ENCODE assay signal across 16 cellular contexts in genomic region chr3:39910828-39911464, GRCh38.
DNase-seq lines count a peak whose midpoint lies in the region; ATAC-seq and TF ChIP-seq lines count a peak whose summit lies in the region.
"Had no signal": no experiment of that assay in that cellular context is flagged by ENCODE, and none has a peak within 500 bp of the region (broad histone marks: within the 10 kb centered on the region; RNA-seq: fewer than 3 reads in every experiment).

No MANE protein-coding gene starts in this region.

- ATAC-seq in HG03571 (IDR thresholded peaks at IDR 0.05; ENCODE audit: unreplicated experiment), result no peak
- ATAC-seq: activated CD8-positive, alpha-beta T cell treated with anti-CD3 and anti-CD28 coated beads for 36 hours; CD8-positive, alpha-beta T cell; naive thymus-derived CD8-positive, alpha-beta T cell; stimulated activated memory B cell treated with anti-CD40 and anti-IgM and Interleukin-4, amounts not matched to agents 10 μg/mL and 1 μg/mL and 100 μg/mL, for 72 hours had no signal

- no peak for TF ChIP-seq CTCF in astrocyte of the spinal cord (IDR thresholded peaks at IDR 0.05; ENCODE audit: low read depth, low read length)

- in situ Hi-C loops in astrocyte of the spinal cord (cut with HindIII; ENCODE audit: low sequenced_read_pairs), result no loop called here

- peak; percentile 87 for DNase-seq in HT1080 (ENCODE audit: low read depth)
- peak; percentile 70 for DNase-seq in astrocyte of the spinal cord (ENCODE audit: low read depth, low spot score)
- peak; percentile 84 for DNase-seq in foreskin melanocyte
- peak; percentile 17 for DNase-seq in stromal cell of bone marrow (ENCODE audit: low read depth)
- DNase-seq in NCI-H1436 (lab: John Stamatoyannopoulos, UW), result no peak
- DNase-seq in GM19238 (ENCODE audit: insufficient read length, low spot score), result no peak
- DNase-seq: activated CD8-positive, alpha-beta T cell treated with anti-CD3 and anti-CD28 coated beads for 36 hours; CD8-positive, alpha-beta T cell; naive thymus-derived CD8-positive, alpha-beta T cell; NCI-H2171; NK-92 treated with Interleukin-12 subunit alpha and Interleukin-12 subunit beta, amount 100 ng/mL, for 24 hours; SIG-M5 had no signal

- H3K4me3 ChIP-seq in astrocyte of the spinal cord (ENCODE audit: low read depth, low read length), result no peak overlapping the region
- H3K4me3 ChIP-seq: cardiac muscle cell, heart right ventricle had no signal

Comparison
In these comparisons a context has a peak if more than half of its experiments do, and no peak if none do; other contexts are left out.
1. DNase-seq: peak in HT1080 (single experiment), astrocyte of the spinal cord (single experiment), foreskin melanocyte (single experiment) and stromal cell of bone marrow (single experiment); none in NCI-H1436 (single experiment) and GM19238 (single experiment).